Comparison of ENCODE assay signal across 9 cellular contexts in genomic region chr3:187714404-187714979, GRCh38. TPM values are rescaled to one million over a fixed set of nuclear protein-coding genes. Genes with fewer than 3 reads are reported as not detected.
A peak's percentile ranks its signal among the peaks of the same experiment; 100 is the strongest.
DNase-seq lines count a peak whose midpoint lies in the region; ATAC-seq, FAIRE-seq and TF ChIP-seq lines count a peak whose summit lies in the region.
"Had no signal": no experiment of that assay in that cellular context is flagged by ENCODE, and none has a peak within 500 bp of the region (broad histone marks: within the 10 kb centered on the region; RNA-seq: fewer than 3 reads in every experiment).

No MANE protein-coding gene starts in this region.

- peak overlapping the region; percentile 67 for H2AFZ ChIP-seq in HCT116 (ENCODE audit: low read depth, low read length, poor library complexity, severe bottlenecking)

- peak; percentile 97 for TF ChIP-seq RAD21 in HCT116 (IDR thresholded peaks at IDR 0.05; ENCODE audit: low read depth)

- no peak overlapping the region for H3K4me2 ChIP-seq in HCT116 (ENCODE audit: low read length)

- H3K9me3 ChIP-seq in HCT116 (ENCODE audit: control insufficient read depth in 1 of 2, insufficient read depth in 1 of 2, low read depth in 1 of 2, low read length in 2 of 2) (no peaks in the 10 kb centered on the region), aorta (ENCODE audit: control insufficient read depth, low read length) (no peaks in the 10 kb centered on the region)

- RAD21 ChIA-PET in HCT116 (lab: Charles Lee; ENCODE audit: low non-redundant PET in 1 of 2, low total read pairs in 2 of 2, uncharacterized antibody in 2 of 2, unreplicated experiment in 2 of 2): interaction anchor here (0.6 to 1.5 kb wide), 4 partner anchors 35 to 494 kb away, joined by 3 to 5 read pairs (median 4); no protein-coding TSS in a partner anchor

- POLR2A ChIA-PET in GM10248 (lab: Yijun Ruan, JAX) (no interaction called here), HCT116 (lab: Charles Lee) (no interaction called here)

- peak; percentile 82 for TF ChIP-seq CTCF in GM10248 (IDR thresholded peaks at IDR 0.05; ENCODE audit: control extremely low read depth, extremely low read depth, low read depth, missing control alignments)
- peak; percentile 85 to 95 (median 93) for TF ChIP-seq CTCF in HCT116 (IDR thresholded peaks at IDR 0.05 in 2 of 3, conservative IDR thresholded peaks at IDR 0.05 in 1 of 3; ENCODE audit: borderline replicate concordance in 1 of 3, insufficient read depth in 1 of 3, low read depth in 2 of 3, low read length in 2 of 3)

- no peak overlapping the region for H3K4me3 ChIP-seq in HCT116 (replicated peaks in 1 of 2; ENCODE audit: low read depth in 1 of 2, low read length in 2 of 2)
- H3K4me3 ChIP-seq in aorta (ENCODE audit: low read length in 2 of 2): no peak overlapping the region

- H3K79me2 ChIP-seq in HCT116 (ENCODE audit: insufficient read depth, low read length): no peaks in the 10 kb centered on the region

- CTCF ChIA-PET in GM10248 (lab: Yijun Ruan, JAX): interaction anchor here (0.9 to 11.6 kb wide), 16 partner anchors 10 to 1417 kb away, joined by 3 to 127 read pairs (median 4); partner anchors contain the start of gene RTP2
- CTCF ChIA-PET in HCT116 (lab: Charles Lee): interaction anchor here (0.6 to 3.2 kb wide), 11 partner anchors 9 to 1240 kb away, joined by 3 to 28 read pairs (median 4); no protein-coding TSS in a partner anchor

- intact Hi-C loops in HCT116 (cut with micrococcal nuclease): loop anchor here (1.0 to 10.0 kb wide), 7 partner anchors 35 to 1097 kb away; partner anchors contain the start of gene ADIPOQ
- intact Hi-C loops in aorta (cut with DNase I): loop anchor here in 1 of 2 donors (10.0 kb wide), 1 partner anchor 400 kb away; no protein-coding TSS in a partner anchor

- TF ChIP-seq POLR2A in HCT116 (IDR thresholded peaks at IDR 0.05; ENCODE audit: borderline replicate concordance, extremely low read depth, insufficient read depth, insufficient read length): no peak

- no peaks in the 10 kb centered on the region for H4K20me1 ChIP-seq in HCT116 (ENCODE audit: insufficient read depth)

- H3K27me3 ChIP-seq in HCT116 (ENCODE audit: insufficient read depth, low read length) (no peaks in the 10 kb centered on the region), aorta (ENCODE audit: control insufficient read depth in 1 of 2, insufficient read depth in 2 of 2, low read length in 1 of 2) (no peaks in the 10 kb centered on the region)

- 18 to 19% methylated on average over 4 of the region's 4 CpGs for WGBS in aorta, 2 donors

- no TSS peak for BruUV-seq in HCT116 (replicated peaks; lab: Mats Ljungman, UMichigan)

- peak; percentile 66 for DNase-seq in GM10248 (ENCODE audit: extremely low spot score)
- DNase-seq in HCT116 (ENCODE audit: low read depth, low spot score): peak; percentile 72
- peak; percentile 42 for DNase-seq in MV-4-11 (lab: John Stamatoyannopoulos, UW)
- DNase-seq in SHP77 treated with DMSO at 0.1 percent for 48 hours (lab: John Stamatoyannopoulos, UW): peak; percentile 26
- peak; percentile 84 for DNase-seq in activated effector memory CD4-positive, alpha-beta T cell treated with anti-CD3 and anti-CD28 coated beads, Interleukin-2, amount 50 U/mL, for 16 hours
- peak; percentile 61 to 71 for DNase-seq in frontal cortex (ENCODE audit: low spot score in 2 of 2)
- DNase-seq in pons (ENCODE audit: low spot score): peak; percentile 78
- DNase-seq in aorta: no peak

- H3K4me1 ChIP-seq in HCT116 (ENCODE audit: control insufficient read depth in 1 of 2, insufficient read depth in 2 of 2, low read length in 2 of 2) (peaks cover 3% of the 10 kb centered on the region in 2 experiments; a peak in 2 of 4 replicates), aorta (ENCODE audit: control insufficient read depth in 1 of 2, insufficient read depth in 2 of 2, low read length in 2 of 2) (no peaks in the 10 kb centered on the region)

- H3K27ac ChIP-seq in HCT116 (ENCODE audit: low read depth, low read length) (no peak overlapping the region), aorta (ENCODE audit: low read depth in 1 of 2, low read length in 2 of 2) (no peak overlapping the region)

- no peaks in the 10 kb centered on the region for H3K9me2 ChIP-seq in HCT116 (ENCODE audit: insufficient read depth)

- H3K36me3 ChIP-seq in HCT116 (ENCODE audit: control insufficient read depth in 1 of 2, insufficient read depth in 2 of 2, low read length in 2 of 2) (no peaks in the 10 kb centered on the region), aorta (ENCODE audit: control insufficient read depth in 1 of 2, insufficient read depth in 2 of 2, low read length in 1 of 2) (no peaks in the 10 kb centered on the region)

- peak; percentile 96 for ATAC-seq in HCT116
- ATAC-seq in aorta (ENCODE audit: low FRiP score): peak; percentile 91

- no peak overlapping the region for H3K9ac ChIP-seq in HCT116 (ENCODE audit: low read length)

- no peak for FAIRE-seq in frontal cortex (lab: Jason Lieb, UNC)

TF ChIP-seq in HCT116, 20 proteins besides CTCF, POLR2A, EP300 and RAD21:
- TF ChIP-seq SP1 (IDR thresholded peaks at IDR 0.05; ENCODE audit: low read depth): no peak
- TF ChIP-seq CEBPB (IDR thresholded peaks at IDR 0.05; ENCODE audit: low read depth): no peak
- no peak for TF ChIP-seq ATF3 (IDR thresholded peaks at IDR 0.05)
- no peak for TF ChIP-seq JUND (IDR thresholded peaks at IDR 0.05)

RNA-seq across cellular contexts. Expression of gene RTP2, which starts 12.1 kb away (rescaled TPM):
- not detected for total RNA-seq in HCT116 (2021; ENCODE audit: unreplicated experiment)
- not detected in 2 replicates for polyA plus RNA-seq in HCT116 (2012)
- total RNA-seq in frontal cortex: not detected
- total RNA-seq in aorta: not detected
- not detected for polyA plus RNA-seq in aorta
- total RNA-seq: mononuclear cell had no signal

RNA-seq across cellular contexts. Expression of gene BCL6, which starts 30.8 kb away (rescaled TPM):
- total RNA-seq in HCT116 (2021; ENCODE audit: unreplicated experiment): 17.5 TPM
- 16.1 and 18.1 TPM in 2 replicates for polyA plus RNA-seq in HCT116 (2012)
- 16.7 TPM for total RNA-seq in frontal cortex
- 100 to 1,000 TPM; 136 to 154 TPM for total RNA-seq in aorta
- polyA plus RNA-seq in aorta: 10 to 100 TPM; 16.7 to 60.8 TPM

RNA-seq across cellular contexts. Expression of gene SST, which starts 44.3 kb away (rescaled TPM):
- total RNA-seq in HCT116 (2021; ENCODE audit: unreplicated experiment): not detected
- polyA plus RNA-seq in HCT116 (2012): not detected in 2 replicates
- total RNA-seq in frontal cortex: 28.5 TPM
- total RNA-seq in aorta: not detected
- 1 to 10 TPM in 1 of 2 donors, under 1 TPM in 1; 0.74 to 6.1 TPM for polyA plus RNA-seq in aorta
- total RNA-seq: mononuclear cell had no signal

Comparison
In these comparisons a context has a peak if more than half of its experiments do, and no peak if none do; other contexts are left out.
1. DNase-seq: peak in GM10248 (single experiment), HCT116 (single experiment), MV-4-11 (single experiment), SHP77 treated with DMSO at 0.1 percent for 48 hours (single experiment), activated effector memory CD4-positive, alpha-beta T cell treated with anti-CD3 and anti-CD28 coated beads, Interleukin-2, amount 50 U/mL, for 16 hours (single experiment), frontal cortex (2 of 2) and pons (single experiment); none in aorta (0 of 2).
2. RNA of gene SST, which starts 44.3 kb away (total RNA-seq): 28.5 TPM in frontal cortex (single experiment); not detected in aorta and not detected in HCT116 (single experiment); every median in the first group is over 10 times any median in the second.